In genomic region chr16:63629272-63629671, GRCh38 we compare ENCODE assay signal across 1 cellular context.
TF ChIP-seq lines count a peak whose summit lies in the region.

No MANE protein-coding gene starts in this region.

TF ChIP-seq in H1, 55 proteins besides CTCF, POLR2A, EP300 and RAD21 (continued from another document):
- no peak for TF ChIP-seq ATF2 (IDR thresholded peaks at IDR 0.05; ENCODE audit: low read length)
- no peak for TF ChIP-seq BCL11A (IDR thresholded peaks at IDR 0.05; ENCODE audit: low read depth in 2 of 2, low read length in 2 of 2)
- TF ChIP-seq FOSL1 (IDR thresholded peaks at IDR 0.05; ENCODE audit: insufficient read depth, low read depth, low read length) = no peak
- no peak for TF ChIP-seq SIRT6 (IDR thresholded peaks at IDR 0.05; ENCODE audit: low read length)
- no peak for TF ChIP-seq SRF (IDR thresholded peaks at IDR 0.05; ENCODE audit: low read depth, low read length)
- no peak for TF ChIP-seq GABPA (IDR thresholded peaks at IDR 0.05; ENCODE audit: borderline replicate concordance, insufficient read depth, low read length)
- no peak for TF ChIP-seq GTF2F1 (IDR thresholded peaks at IDR 0.05; ENCODE audit: borderline replicate concordance, low read depth, low read length)
- no peak for TF ChIP-seq BRCA1 (IDR thresholded peaks at IDR 0.05; ENCODE audit: low read depth, low read length)
- no peak for TF ChIP-seq CBX5 (IDR thresholded peaks at IDR 0.05; ENCODE audit: low read depth, low read length)
